25 cellular contexts compared by ENCODE assay signal in genomic region chr15:20644896-20645295, GRCh38.
DNase-seq lines count a peak whose midpoint lies in the region; ATAC-seq, FAIRE-seq and TF ChIP-seq lines count a peak whose summit lies in the region.
"Had no signal": no experiment of that assay in that cellular context is flagged by ENCODE, and none has a peak within 500 bp of the region (broad histone marks: within the 10 kb centered on the region; RNA-seq: fewer than 3 reads in every experiment).

No MANE protein-coding gene starts in this region.

- CTCF ChIA-PET in HepG2 (lab: Yijun Ruan, JAX; ENCODE audit: low intra/inter-chr PET ratio, low total read pairs) (no interaction called here), Panc1 (lab: Charles Lee) (no interaction called here)

- intact Hi-C loops in HepG2 (cut with micrococcal nuclease; ENCODE audit: unreplicated experiment): no loop called here
- intact Hi-C loops in right lobe of liver (cut with DNase I): no loop called here
- intact Hi-C loops in Panc1 (cut with micrococcal nuclease; ENCODE audit: unreplicated experiment): no loop called here

- H3K36me3 ChIP-seq in HepG2 (replicated peaks in 1 of 2; ENCODE audit: control insufficient read depth in 1 of 2, insufficient read depth in 2 of 2, low read length in 2 of 2) (no peaks in the 10 kb centered on the region), right lobe of liver (no peaks in the 10 kb centered on the region), Panc1 (ENCODE audit: control insufficient read depth, insufficient read depth, low read length) (no peaks in the 10 kb centered on the region)
- H3K36me3 ChIP-seq: BLaER1 treated with 17β-estradiol and CSF1 and Interleukin-3, amounts not matched to agents 10 nM and 100 nM had no signal

- no peak for FAIRE-seq in HepG2 (lab: Jason Lieb, UNC)
- FAIRE-seq: A549, GM12878, GM12892, GM18507 had no signal

- DNase-seq in HepG2 (ENCODE audit: low spot score): no peak
- DNase-seq in right lobe of liver: no peak
- no peak for DNase-seq in Panc1 (ENCODE audit: low read depth, low spot score)
- DNase-seq in medulla oblongata (ENCODE audit: extremely low spot score): no peak
- DNase-seq: AML-193; CD4-positive, alpha-beta memory T cell; CD4-positive, CD25-positive, alpha-beta regulatory T cell; CD8-positive, alpha-beta memory T cell; COR-L47; DMS 273 treated with DMSO at 0.1 percent for 48 hours; DMS153; DMS53; DMS79; DND-41; EL; GDM1 had no signal

- ATAC-seq in HepG2 (no peak), right lobe of liver (no peak), Panc1 (no peak), HG02588 (IDR thresholded peaks at IDR 0.05; ENCODE audit: unreplicated experiment) (no peak), esophagus mucosa (no peak)
- ATAC-seq: A549, GM12878 had no signal

- no peak overlapping the region for H3K9ac ChIP-seq in HepG2 (ENCODE audit: insufficient read depth, low read depth, low read length)
- H3K9ac ChIP-seq: BLaER1 treated with 17β-estradiol and CSF1 and Interleukin-3, amounts not matched to agents 10 nM and 100 nM had no signal

- no peak for TF ChIP-seq RAD21 in HepG2 (CRISPR knock-in tag; IDR thresholded peaks at IDR 0.05)

- H4K20me1 ChIP-seq in HepG2 (ENCODE audit: insufficient read depth, low read length): no peaks in the 10 kb centered on the region
- H4K20me1 ChIP-seq: BLaER1 treated with 17β-estradiol and CSF1 and Interleukin-3, amounts not matched to agents 10 nM and 100 nM had no signal

- H3K4me1 ChIP-seq in HepG2 (ENCODE audit: insufficient read depth, low read length) (no peaks in the 10 kb centered on the region), right lobe of liver (no peaks in the 10 kb centered on the region), Panc1 (ENCODE audit: control insufficient read depth, insufficient read depth, low read length) (0 out of 2 replicates have a peak, but pooled peaks cover 3% of the 10 kb centered on the region)
- H3K4me1 ChIP-seq: A549 had no signal

- H3K4me2 ChIP-seq in HepG2 (ENCODE audit: low read depth, low read length): no peak overlapping the region
- H3K4me2 ChIP-seq: A549 had no signal

- POLR2A ChIA-PET in HepG2 (lab: Yijun Ruan, JAX) (no interaction called here), Panc1 (lab: Charles Lee) (no interaction called here)

- 15% methylated on average over 3 of the region's 3 CpGs for WGBS in HepG2 (ENCODE audit: low lambda C conversion rate)
- 41% methylated on average over 3 of the region's 3 CpGs for WGBS in right lobe of liver (ENCODE audit: insufficient coverage, low coverage, low lambda C conversion rate, missing lambda C conversion rate)

- H3K27ac ChIP-seq in HepG2 (ENCODE audit: extremely low read length, insufficient read depth, low read length) (no peak overlapping the region), right lobe of liver (no peak overlapping the region), Panc1 (ENCODE audit: low read length) (no peak overlapping the region), VCaP (peak overlapping the region; percentile 81)
- H3K27ac ChIP-seq: 22Rv1, A549 had no signal

- H3K79me2 ChIP-seq in HepG2 (ENCODE audit: insufficient read depth, low read length): no peaks in the 10 kb centered on the region

- H2AFZ ChIP-seq in HepG2 (ENCODE audit: low read length): no peak overlapping the region

- BruUV-seq in HepG2 (replicated peaks; lab: Mats Ljungman, UMichigan) (no TSS peak), Panc1 (replicated peaks; lab: Mats Ljungman, UMichigan) (no TSS peak)

- no peaks in the 10 kb centered on the region for H3K9me3 ChIP-seq in HepG2 (ENCODE audit: low read length)
- H3K9me3 ChIP-seq in right lobe of liver: no peaks in the 10 kb centered on the region
- H3K9me3 ChIP-seq in Panc1 (ENCODE audit: control insufficient read depth, insufficient read depth, low read depth, low read length): no peaks in the 10 kb centered on the region
- H3K9me3 ChIP-seq: BLaER1 treated with 17β-estradiol and CSF1 and Interleukin-3, amounts not matched to agents 10 nM and 100 nM had no signal

- H3K4me3 ChIP-seq in HepG2 (replicated peaks in 1 of 3; ENCODE audit: insufficient read depth in 1 of 3, low read depth in 2 of 3, low read length in 3 of 3) (no peak overlapping the region), right lobe of liver (no peak overlapping the region), Panc1 (ENCODE audit: low read depth in 2 of 2, low read length in 2 of 2) (no peak overlapping the region)
- H3K4me3 ChIP-seq: A549; BLaER1 treated with 17β-estradiol and CSF1 and Interleukin-3, amounts not matched to agents 10 nM and 100 nM; GM12878 had no signal

- H3K27me3 ChIP-seq in HepG2 (ENCODE audit: control insufficient read depth in 1 of 2, insufficient read depth in 2 of 2, low read length in 2 of 2): peaks cover 0 to 2% of the 10 kb centered on the region in 2 experiments; a peak in 1 of 5 replicates
- peaks cover 0 to 10% of the 10 kb centered on the region in 2 donors for H3K27me3 ChIP-seq in right lobe of liver
- peaks cover 25% of the 10 kb centered on the region for H3K27me3 ChIP-seq in Panc1 (ENCODE audit: control insufficient read depth, insufficient read depth, low read length)
- H3K27me3 ChIP-seq: BLaER1 treated with 17β-estradiol and CSF1 and Interleukin-3, amounts not matched to agents 10 nM and 100 nM had no signal

- TF ChIP-seq EP300 in HepG2 (IDR thresholded peaks at IDR 0.05; ENCODE audit: low read depth in 2 of 2, low read length in 2 of 2): no peak
- no peak for TF ChIP-seq EP300 in HepG2 (CRISPR knock-in tag; IDR thresholded peaks at IDR 0.05; ENCODE audit: borderline replicate concordance)

- TF ChIP-seq POLR2A in HepG2 (IDR thresholded peaks at IDR 0.05; ENCODE audit: insufficient read depth in 1 of 2, low read depth in 2 of 2, low read length in 2 of 2): no peak
- TF ChIP-seq POLR2A in right lobe of liver (IDR thresholded peaks at IDR 0.05): no peak

- no peak for TF ChIP-seq CTCF in HepG2 (CRISPR knock-in tag; IDR thresholded peaks at IDR 0.05)
- no peak for TF ChIP-seq CTCF in right lobe of liver (IDR thresholded peaks at IDR 0.05)
- 0 out of 2 replicates have a peak, but pooled peaks have one; percentile 6 for TF ChIP-seq CTCF in Panc1 (IDR thresholded peaks at IDR 0.05)
- TF ChIP-seq CTCF in VCaP (conservative IDR thresholded peaks at IDR 0.05): no peak

- in situ Hi-C loops in HepG2 (cut with HindIII; ENCODE audit: extremely low pct_ligation_motif_present, low pct_unique_long_range_greater_than_20kb): no loop called here
- in situ Hi-C loops in Panc1 (cut with HindIII; ENCODE audit: low pct_unique_long_range_greater_than_20kb, low sequenced_read_pairs): no loop called here

TF ChIP-seq in HepG2, 621 proteins besides CTCF, POLR2A, EP300 and RAD21:
- TF ChIP-seq ETS1 (CRISPR knock-in tag; IDR thresholded peaks at IDR 0.05): no peak
- peak; percentile 61; the same call in 1 of the 2 replicates for TF ChIP-seq PRDM15 (CRISPR knock-in tag; IDR thresholded peaks at IDR 0.05)
